12 cellular contexts compared by ENCODE assay signal in genomic region chr1:12475158-12475934, GRCh38.
DNase-seq lines count a peak whose midpoint lies in the region; ATAC-seq, FAIRE-seq and TF ChIP-seq lines count a peak whose summit lies in the region.
"Had no signal": no experiment of that assay in that cellular context is flagged by ENCODE, and none has a peak within 500 bp of the region (broad histone marks: within the 10 kb centered on the region; RNA-seq: fewer than 3 reads in every experiment).

No MANE protein-coding gene starts in this region.

- H3K4me1 ChIP-seq in breast epithelium (peaks cover 16 to 23% of the 10 kb centered on the region in 2 donors), mammary epithelial cell (ENCODE audit: insufficient read depth, low read length) (peaks cover 46% of the 10 kb centered on the region), K562 (replicated peaks in 1 of 2; ENCODE audit: control insufficient read depth in 2 of 2, insufficient read depth in 2 of 2, low read length in 2 of 2) (peaks cover 46 to 87% of the 10 kb centered on the region in 2 experiments), muscle layer of colon (ENCODE audit: insufficient read depth, low read length) (peaks cover 87% of the 10 kb centered on the region), aorta (ENCODE audit: control insufficient read depth in 1 of 2, insufficient read depth in 2 of 2, low read length in 2 of 2) (peaks cover 2 to 20% of the 10 kb centered on the region in 2 donors)

- dilution Hi-C loops in mammary epithelial cell (cut with HindIII; ENCODE audit: low sequenced_read_pairs): loop anchor here (5.0 kb wide), 1 partner anchor 92 kb away; no protein-coding TSS in a partner anchor

- H3K4me3 ChIP-seq in breast epithelium: no peak overlapping the region
- no peak overlapping the region for H3K4me3 ChIP-seq in mammary epithelial cell (replicated peaks in 1 of 3; ENCODE audit: insufficient read depth in 1 of 3, low read depth in 2 of 3, low read length in 3 of 3)
- H3K4me3 ChIP-seq in K562: no peak overlapping the region
- H3K4me3 ChIP-seq in muscle layer of colon (ENCODE audit: low read depth in 1 of 2, low read length in 2 of 2): no peak overlapping the region
- H3K4me3 ChIP-seq in aorta (ENCODE audit: low read length in 2 of 2): no peak overlapping the region
- H3K4me3 ChIP-seq: dorsolateral prefrontal cortex had no signal

- no peaks in the 10 kb centered on the region for H3K27me3 ChIP-seq in breast epithelium
- H3K27me3 ChIP-seq in mammary epithelial cell (ENCODE audit: insufficient read depth, low read length): no peaks in the 10 kb centered on the region
- H3K27me3 ChIP-seq in K562 (ENCODE audit: control insufficient read depth in 2 of 2, insufficient read depth in 2 of 2, low read length in 2 of 2): no peaks in the 10 kb centered on the region
- H3K27me3 ChIP-seq in muscle layer of colon (ENCODE audit: control insufficient read depth in 1 of 2, insufficient read depth in 2 of 2, low read length in 2 of 2): no peaks in the 10 kb centered on the region
- no peaks in the 10 kb centered on the region for H3K27me3 ChIP-seq in aorta (ENCODE audit: control insufficient read depth in 1 of 2, insufficient read depth in 2 of 2, low read length in 1 of 2)
- H3K27me3 ChIP-seq: dorsolateral prefrontal cortex had no signal

- no peak overlapping the region for H3K4me2 ChIP-seq in mammary epithelial cell (ENCODE audit: insufficient read depth, low read depth, low read length)
- H3K4me2 ChIP-seq in K562 (ENCODE audit: insufficient read depth, low read length): no peak overlapping the region

- FAIRE-seq in K562 (lab: Jason Lieb, UNC): peak; percentile 15

- TF ChIP-seq EP300 in K562 (IDR thresholded peaks at IDR 0.05; ENCODE audit: low read length): no peak

- no peak for TF ChIP-seq RAD21 in K562 (CRISPR knock-in tag; conservative IDR thresholded peaks at IDR 0.05 in 1 of 2, IDR thresholded peaks at IDR 0.05 in 1 of 2)

- POLR2A ChIA-PET in K562 (lab: Yijun Ruan, JAX): interaction anchor here (0.7 to 3.0 kb wide), 12 partner anchors 8 to 154 kb away, joined by 3 to 10 read pairs (median 3); no protein-coding TSS in a partner anchor

- BruUV-seq in mammary epithelial cell (replicated peaks; lab: Mats Ljungman, UMichigan) (no TSS peak), K562 (replicated peaks; lab: Mats Ljungman, UMichigan) (no TSS peak)

- H3K9me3 ChIP-seq in breast epithelium (no peaks in the 10 kb centered on the region), mammary epithelial cell (replicated peaks; ENCODE audit: insufficient read depth, low read length) (no peaks in the 10 kb centered on the region), K562 (replicated peaks; ENCODE audit: control insufficient read depth, insufficient read depth, low read depth, low read length) (peaks cover 4% of the 10 kb centered on the region; the same call in 1 of the 2 replicates), muscle layer of colon (ENCODE audit: low read length) (no peaks in the 10 kb centered on the region), aorta (ENCODE audit: control insufficient read depth, low read length) (no peaks in the 10 kb centered on the region)

- DNase-seq in breast epithelium (ENCODE audit: low spot score in 2 of 2): no peak
- no peak for DNase-seq in mammary epithelial cell
- DNase-seq in K562 (ENCODE audit: extremely low read depth in 1 of 4, low spot score in 3 of 4): peak in 1 of 4 experiments; percentile 70
- DNase-seq in aorta: no peak
- DNase-seq in NAMALWA (ENCODE audit: low spot score): no peak
- no peak for DNase-seq in ureter (ENCODE audit: low spot score)
- DNase-seq in T-helper 9 cell: no peak
- DNase-seq: activated CD4-positive, alpha-beta T cell treated with anti-CD3 and anti-CD28 coated beads, Interleukin-2, amount 50 U/mL, for 48 hours; DMS79; dorsolateral prefrontal cortex; NK-92 treated with Interleukin-12 subunit alpha and Interleukin-12 subunit beta, amount 100 ng/mL, for 24 hours had no signal

- TF ChIP-seq CTCF in breast epithelium (IDR thresholded peaks at IDR 0.05): no peak
- no peak for TF ChIP-seq CTCF in mammary epithelial cell (conservative IDR thresholded peaks at IDR 0.05 in 1 of 2, IDR thresholded peaks at IDR 0.05 in 1 of 2; ENCODE audit: extremely low read depth in 1 of 2, insufficient read depth in 1 of 2, low read depth in 1 of 2, low read length in 2 of 2)
- no peak for TF ChIP-seq CTCF in K562 (IDR thresholded peaks at IDR 0.05 in 2 of 3, conservative IDR thresholded peaks at IDR 0.05 in 1 of 3; ENCODE audit: insufficient read depth in 2 of 3, low read depth in 1 of 3, low read length in 3 of 3)

- WGBS in mammary epithelial cell (ENCODE audit: low coverage, missing lambda C conversion rate): 72% methylated on average over 4 of the region's 4 CpGs
- 52% methylated on average over 4 of the region's 4 CpGs for WGBS in K562 (ENCODE audit: insufficient coverage, low coverage, missing lambda C conversion rate)
- WGBS in aorta, 2 donors: 17 to 19% methylated on average over 4 of the region's 4 CpGs

- H3K9ac ChIP-seq in mammary epithelial cell (ENCODE audit: insufficient read depth, low read length) (no peak overlapping the region), K562 (ENCODE audit: insufficient read depth in 1 of 2, low read depth in 2 of 2, low read length in 2 of 2) (peak overlapping the region; percentile 1 to 17; a peak in 2 of 4 replicates), muscle layer of colon (ENCODE audit: low read length) (no peak overlapping the region)

- H3K36me3 ChIP-seq in breast epithelium (no peaks in the 10 kb centered on the region), mammary epithelial cell (ENCODE audit: insufficient read depth, low read length) (no peaks in the 10 kb centered on the region), K562 (ENCODE audit: control insufficient read depth, insufficient read depth, low read length) (peaks cover 52% of the 10 kb centered on the region), muscle layer of colon (ENCODE audit: insufficient read depth, low read length) (no peaks in the 10 kb centered on the region), aorta (ENCODE audit: control insufficient read depth in 1 of 2, insufficient read depth in 2 of 2, low read length in 1 of 2) (no peaks in the 10 kb centered on the region)

- no peaks in the 10 kb centered on the region for H3K9me1 ChIP-seq in K562 (ENCODE audit: control insufficient read depth, insufficient read depth, low read length)

- CTCF ChIA-PET in mammary epithelial cell (lab: Charles Lee; ENCODE audit: low non-redundant PET): no interaction called here
- CTCF ChIA-PET in K562 (lab: Yijun Ruan, JAX; ENCODE audit: low intra/inter-chr PET ratio): no interaction called here

- peak overlapping the region; percentile 75 to 85 for H3K27ac ChIP-seq in breast epithelium
- H3K27ac ChIP-seq in mammary epithelial cell (ENCODE audit: insufficient read depth, low read depth, low read length): no peak overlapping the region
- peak overlapping the region; percentile 92; the same call in 2 of the 3 replicates for H3K27ac ChIP-seq in K562 (ENCODE audit: extremely low read depth, low read depth, low read length)
- H3K27ac ChIP-seq in muscle layer of colon (ENCODE audit: low read depth, low read length): peak overlapping the region; percentile 68
- peak overlapping the region; percentile 51 to 87 for H3K27ac ChIP-seq in aorta (ENCODE audit: low read depth in 1 of 2, low read length in 2 of 2)

- H3K79me2 ChIP-seq in mammary epithelial cell (ENCODE audit: insufficient read depth, low read length): no peaks in the 10 kb centered on the region
- peaks cover 7% of the 10 kb centered on the region; the same call in 1 of the 3 replicates for H3K79me2 ChIP-seq in K562 (ENCODE audit: control insufficient read depth, insufficient read depth, low read length)

- no peak; the same call in 2 of the 3 replicates for ATAC-seq in K562
- no peak for ATAC-seq in aorta (ENCODE audit: low FRiP score)

- TF ChIP-seq POLR2A in breast epithelium (IDR thresholded peaks at IDR 0.05) (no peak), K562 (conservative IDR thresholded peaks at IDR 0.05) (no peak)

- intact Hi-C loops in breast epithelium (cut with DNase I; ENCODE audit: low total_unique reads): no loop called here
- intact Hi-C loops in mammary epithelial cell (cut with micrococcal nuclease): no loop called here
- intact Hi-C loops in K562 (cut with micrococcal nuclease): loop anchor here (5.0 kb wide), 3 partner anchors 52 to 142 kb away; partner anchors contain the start of gene DHRS3
- intact Hi-C loops in aorta (cut with DNase I): no loop called here

- H4K20me1 ChIP-seq in mammary epithelial cell (ENCODE audit: insufficient read depth, low read length) (no peaks in the 10 kb centered on the region), K562 (replicated peaks; ENCODE audit: control insufficient read depth, insufficient read depth, low read length) (no peaks in the 10 kb centered on the region)

- H2AFZ ChIP-seq in mammary epithelial cell (ENCODE audit: low read depth, low read length) (no peak overlapping the region), K562 (ENCODE audit: low read depth, low read length) (no peak overlapping the region)

- in situ Hi-C loops in mammary epithelial cell (cut with MboI; ENCODE audit: low sequenced_read_pairs in 2 of 2) (loop anchor here in 1 of 2 donors (25.0 kb wide), 1 partner anchor 137 kb away; the partner anchor contains the start of gene DHRS3), K562 (cut with MboI) (no loop called here)

TF ChIP-seq in K562, 482 proteins besides CTCF, POLR2A, EP300 and RAD21 (continues in another document):
- TF ChIP-seq ZNF561 (CRISPR knock-in tag; conservative IDR thresholded peaks at IDR 0.05) (no peak), ZBTB9 (CRISPR knock-in tag; IDR thresholded peaks at IDR 0.05) (no peak), NCOR1 (IDR thresholded peaks at IDR 0.05) (no peak)

Comparison
In these comparisons a context has a peak if more than half of its experiments do, and no peak if none do; other contexts are left out.
1. H3K9ac ChIP-seq: peak in K562 (2 of 2); none in mammary epithelial cell (single experiment) and muscle layer of colon (single experiment).